10 cellular contexts compared by ENCODE assay signal in genomic region chr5:174571662-174572397, GRCh38.
DNase-seq lines count a peak whose midpoint lies in the region; ATAC-seq and TF ChIP-seq lines count a peak whose summit lies in the region.
"Had no signal": no experiment of that assay in that cellular context is flagged by ENCODE, and none has a peak within 500 bp of the region (broad histone marks: within the 10 kb centered on the region; RNA-seq: fewer than 3 reads in every experiment).

No MANE protein-coding gene starts in this region.

- 8% methylated on average over 7 of the region's 7 CpGs for WGBS in prostate gland

- peaks cover 3% of the 10 kb centered on the region for H3K9me3 Mint-ChIP-seq in activated CD8-positive, alpha-beta memory T cell treated with anti-CD3 and anti-CD28 coated beads, Interleukin-2, amount 10 ng/mL, durations not matched to agents 7 days and 5 days (ENCODE audit: low read depth)
- H3K9me3 Mint-ChIP-seq: central memory CD8-positive, alpha-beta T cell had no signal

- no peaks in the 10 kb centered on the region for H3K4me1 Mint-ChIP-seq in activated CD8-positive, alpha-beta memory T cell treated with anti-CD3 and anti-CD28 coated beads, Interleukin-2, amount 10 ng/mL, durations not matched to agents 7 days and 5 days
- H3K4me1 Mint-ChIP-seq: central memory CD8-positive, alpha-beta T cell had no signal

- no peaks in the 10 kb centered on the region for H3K27me3 ChIP-seq in prostate gland (replicated peaks; ENCODE audit: insufficient read depth)

- H3K27ac Mint-ChIP-seq in activated CD8-positive, alpha-beta memory T cell treated with anti-CD3 and anti-CD28 coated beads, Interleukin-2, amount 10 ng/mL, durations not matched to agents 7 days and 5 days: no peak overlapping the region

- no peaks in the 10 kb centered on the region for H3K36me3 Mint-ChIP-seq in activated CD8-positive, alpha-beta memory T cell treated with anti-CD3 and anti-CD28 coated beads, Interleukin-2, amount 10 ng/mL, durations not matched to agents 7 days and 5 days

- H3K36me3 ChIP-seq in prostate gland: no peaks in the 10 kb centered on the region

- H3K4me3 Mint-ChIP-seq in activated CD8-positive, alpha-beta memory T cell treated with anti-CD3 and anti-CD28 coated beads, Interleukin-2, amount 10 ng/mL, durations not matched to agents 7 days and 5 days: no peak overlapping the region
- H3K4me3 Mint-ChIP-seq: central memory CD8-positive, alpha-beta T cell had no signal

- intact Hi-C loops in prostate gland (cut with DNase I): loop anchor here (5.0 kb wide), 2 partner anchors 150 to 220 kb away; partner anchors contain the start of gene MSX2

- peak in 1 of 4 experiments; percentile 23 for TF ChIP-seq CTCF in prostate gland (IDR thresholded peaks at IDR 0.05)

- DNase-seq in ELF-1 (ENCODE audit: low read depth, low spot score) (peak; percentile 80), T1000 (lab: John Stamatoyannopoulos, UW) (peak; percentile 78), globus pallidus (ENCODE audit: low spot score) (peak; percentile 35), prostate gland (ENCODE audit: low spot score) (peak; percentile 63)
- DNase-seq in activated CD8-positive, alpha-beta memory T cell treated with anti-CD3 and anti-CD28 coated beads, Interleukin-2, amount 10 ng/mL, durations not matched to agents 7 days and 5 days: no peak
- no peak for DNase-seq in activated effector memory CD4-positive, alpha-beta T cell treated with Interleukin-2 at 50 U/mL for 16 hours
- DNase-seq: stimulated activated CD4-positive, alpha-beta T cell treated with anti-CD3 and anti-CD28 coated beads, Interleukin-4, amount 100 ng/mL, for 4 hours had no signal

- H3K9me3 ChIP-seq in prostate gland: no peaks in the 10 kb centered on the region

- no peak for TF ChIP-seq POLR2A in prostate gland (IDR thresholded peaks at IDR 0.05)

- no peak for ATAC-seq in GM21529 (IDR thresholded peaks at IDR 0.05; ENCODE audit: unreplicated experiment)
- no peak for ATAC-seq in activated CD8-positive, alpha-beta memory T cell treated with anti-CD3 and anti-CD28 coated beads, Interleukin-2, amount 10 ng/mL, durations not matched to agents 7 days and 5 days
- ATAC-seq in HG02759 (IDR thresholded peaks at IDR 0.05; ENCODE audit: unreplicated experiment): no peak

- CTCF ChIA-PET in activated CD8-positive, alpha-beta memory T cell treated with anti-CD3 and anti-CD28 coated beads, Interleukin-2, amount 10 ng/mL, durations not matched to agents 7 days and 5 days (lab: Charles Lee): no interaction called here

- H3K27me3 Mint-ChIP-seq in activated CD8-positive, alpha-beta memory T cell treated with anti-CD3 and anti-CD28 coated beads, Interleukin-2, amount 10 ng/mL, durations not matched to agents 7 days and 5 days: no peaks in the 10 kb centered on the region
- H3K27me3 Mint-ChIP-seq: central memory CD8-positive, alpha-beta T cell had no signal

- no peak overlapping the region for H3K4me3 ChIP-seq in prostate gland

- no peak overlapping the region for H3K27ac ChIP-seq in prostate gland

- H3K4me1 ChIP-seq in prostate gland (replicated peaks): no peaks in the 10 kb centered on the region

Comparison
In these comparisons a context has a peak if more than half of its experiments do, and no peak if none do; other contexts are left out.
1. DNase-seq: peak in ELF-1 (single experiment), T1000 (single experiment), globus pallidus (single experiment) and prostate gland (single experiment); none in activated CD8-positive, alpha-beta memory T cell treated with anti-CD3 and anti-CD28 coated beads, Interleukin-2, amount 10 ng/mL, durations not matched to agents 7 days and 5 days (single experiment) and activated effector memory CD4-positive, alpha-beta T cell treated with Interleukin-2 at 50 U/mL for 16 hours (single experiment).